In genomic region chr3:171846594-171846993, GRCh38 we compare ENCODE assay signal across 10 cellular contexts. TPM values are rescaled to one million over a fixed set of nuclear protein-coding genes. Genes with fewer than 3 reads are reported as not detected.
A peak's percentile ranks its signal among the peaks of the same experiment; 100 is the strongest.
DNase-seq lines count a peak whose midpoint lies in the region; ATAC-seq and TF ChIP-seq lines count a peak whose summit lies in the region.
"Had no signal": no experiment of that assay in that cellular context is flagged by ENCODE, and none has a peak within 500 bp of the region (broad histone marks: within the 10 kb centered on the region; RNA-seq: fewer than 3 reads in every experiment).

No MANE protein-coding gene starts in this region.

- peaks cover 8% of the 10 kb centered on the region for H3K9me3 Mint-ChIP-seq in activated CD4-positive, alpha-beta T cell treated with anti-CD3 and anti-CD28 coated beads, Interleukin-2, amount 10 ng/mL, durations not matched to agents 24 days and 14 days
- peaks cover 20% of the 10 kb centered on the region for H3K9me3 Mint-ChIP-seq in Caco-2 (ENCODE audit: unreplicated experiment)

- no peaks in the 10 kb centered on the region for H3K27me3 ChIP-seq in Caco-2 (replicated peaks; ENCODE audit: control insufficient read depth, insufficient read depth, low read length)

- H3K4me1 Mint-ChIP-seq in activated CD4-positive, alpha-beta T cell treated with anti-CD3 and anti-CD28 coated beads, Interleukin-2, amount 10 ng/mL, durations not matched to agents 24 days and 14 days: peaks cover 17% of the 10 kb centered on the region
- H3K4me1 Mint-ChIP-seq in Caco-2 (ENCODE audit: low read depth, unreplicated experiment): peaks cover 29% of the 10 kb centered on the region

- BruUV-seq in Caco-2 (replicated peaks; lab: Mats Ljungman, UMichigan): no TSS peak

- H3K36me3 Mint-ChIP-seq in activated CD4-positive, alpha-beta T cell treated with anti-CD3 and anti-CD28 coated beads, Interleukin-2, amount 10 ng/mL, durations not matched to agents 24 days and 14 days (ENCODE audit: low read depth): no peaks in the 10 kb centered on the region
- H3K36me3 Mint-ChIP-seq in Caco-2 (ENCODE audit: insufficient read depth, unreplicated experiment): no peaks in the 10 kb centered on the region

- H3K27me3 Mint-ChIP-seq in activated CD4-positive, alpha-beta T cell treated with anti-CD3 and anti-CD28 coated beads, Interleukin-2, amount 10 ng/mL, durations not matched to agents 24 days and 14 days: peaks cover 15% of the 10 kb centered on the region
- H3K27me3 Mint-ChIP-seq in Caco-2 (ENCODE audit: insufficient read depth, unreplicated experiment): no peaks in the 10 kb centered on the region

- peaks cover 14% of the 10 kb centered on the region for H3K4me1 ChIP-seq in Caco-2

- no peak for TF ChIP-seq CTCF in Caco-2 (IDR thresholded peaks at IDR 0.05; ENCODE audit: insufficient read depth in 1 of 2, low read depth in 1 of 2, low read length in 1 of 2, severe bottlenecking in 1 of 2, unreplicated experiment in 1 of 2)

- H3K27ac Mint-ChIP-seq in activated CD4-positive, alpha-beta T cell treated with anti-CD3 and anti-CD28 coated beads, Interleukin-2, amount 10 ng/mL, durations not matched to agents 24 days and 14 days: peak overlapping the region; percentile 17
- no peak overlapping the region for H3K27ac Mint-ChIP-seq in Caco-2 (ENCODE audit: unreplicated experiment)

- no peaks in the 10 kb centered on the region for H3K36me3 ChIP-seq in Caco-2 (ENCODE audit: control insufficient read depth, insufficient read depth, low read length)

- intact Hi-C loops in activated CD4-positive, alpha-beta T cell treated with anti-CD3 and anti-CD28 coated beads, Interleukin-2, amount 10 ng/mL, durations not matched to agents 24 days and 14 days (cut with micrococcal nuclease): loop anchor here (1.0 to 5.0 kb wide), 5 partner anchors 30 to 286 kb away; partner anchors contain the start of gene FNDC3B
- intact Hi-C loops in Caco-2 (cut with micrococcal nuclease; ENCODE audit: unreplicated experiment): no loop called here

- CTCF ChIA-PET in Caco-2 (lab: Charles Lee): no interaction called here

- H3K4me3 Mint-ChIP-seq in activated CD4-positive, alpha-beta T cell treated with anti-CD3 and anti-CD28 coated beads, Interleukin-2, amount 10 ng/mL, durations not matched to agents 24 days and 14 days: no peak overlapping the region
- no peak overlapping the region for H3K4me3 Mint-ChIP-seq in Caco-2 (ENCODE audit: unreplicated experiment)

- peak; percentile 98 for ATAC-seq in HG02759 (IDR thresholded peaks at IDR 0.05; ENCODE audit: unreplicated experiment)
- ATAC-seq: left cardiac atrium had no signal

- H3K4me3 ChIP-seq in skeletal muscle cell (ENCODE audit: low read depth, low read length) (no peak overlapping the region), Caco-2 (ENCODE audit: low read depth, low read length) (no peak overlapping the region)

- peaks cover 3% of the 10 kb centered on the region; the same call in 1 of the 2 replicates for H3K9me3 ChIP-seq in Caco-2
- H3K9me3 ChIP-seq: SK-N-SH had no signal

- POLR2A ChIA-PET in Caco-2 (lab: Charles Lee): no interaction called here

- DNase-seq in activated CD4-positive, alpha-beta T cell treated with anti-CD3 and anti-CD28 coated beads, Interleukin-2, amount 10 ng/mL, durations not matched to agents 24 days and 14 days: peak; percentile 76
- DNase-seq in activated CD4-positive, alpha-beta T cell treated with anti-CD3 and anti-CD28 coated beads, Interleukin-2, amount 50 U/mL, for 4 hours: no peak
- DNase-seq in MV-4-11 (lab: John Stamatoyannopoulos, UW) (peak; percentile 71), skeletal muscle cell (ENCODE audit: low read depth) (peak; percentile 60), GF-D8 (lab: John Stamatoyannopoulos, UW) (no peak), Caco-2 (no peak), NK-92 (lab: John Stamatoyannopoulos, UW; ENCODE audit: unreplicated experiment) (no peak)
- DNase-seq: left cardiac atrium, SK-N-SH had no signal

RNA-seq across cellular contexts. Expression of gene TMEM212, which starts 3.4 kb away (rescaled TPM):
- not detected in 2 replicates for total RNA-seq in activated CD4-positive, alpha-beta T cell treated with anti-CD3 and anti-CD28 coated beads, Interleukin-2, amount 10 ng/mL, durations not matched to agents 24 days and 14 days
- total RNA-seq in Caco-2 (2022): not detected in 2 replicates
- total RNA-seq: left cardiac atrium had no signal

RNA-seq across cellular contexts. Expression of gene PLD1, which starts 36.3 kb away (rescaled TPM):
- 0.09 TPM in 1 of 2 replicates, not detected in the other for total RNA-seq in activated CD4-positive, alpha-beta T cell treated with anti-CD3 and anti-CD28 coated beads, Interleukin-2, amount 10 ng/mL, durations not matched to agents 24 days and 14 days
- total RNA-seq in Caco-2 (2022): 5.3 and 5.5 TPM in 2 replicates

Comparison
In these comparisons a context has a peak if more than half of its experiments do, and no peak if none do; other contexts are left out.
1. DNase-seq: peak in activated CD4-positive, alpha-beta T cell treated with anti-CD3 and anti-CD28 coated beads, Interleukin-2, amount 10 ng/mL, durations not matched to agents 24 days and 14 days (single experiment), MV-4-11 (single experiment) and skeletal muscle cell (single experiment); none in activated CD4-positive, alpha-beta T cell treated with anti-CD3 and anti-CD28 coated beads, Interleukin-2, amount 50 U/mL, for 4 hours (0 of 2), GF-D8 (single experiment), Caco-2 (0 of 2) and NK-92 (single experiment).